ENCODE assay signal across 8 cellular contexts in the genomic region with DNA sequence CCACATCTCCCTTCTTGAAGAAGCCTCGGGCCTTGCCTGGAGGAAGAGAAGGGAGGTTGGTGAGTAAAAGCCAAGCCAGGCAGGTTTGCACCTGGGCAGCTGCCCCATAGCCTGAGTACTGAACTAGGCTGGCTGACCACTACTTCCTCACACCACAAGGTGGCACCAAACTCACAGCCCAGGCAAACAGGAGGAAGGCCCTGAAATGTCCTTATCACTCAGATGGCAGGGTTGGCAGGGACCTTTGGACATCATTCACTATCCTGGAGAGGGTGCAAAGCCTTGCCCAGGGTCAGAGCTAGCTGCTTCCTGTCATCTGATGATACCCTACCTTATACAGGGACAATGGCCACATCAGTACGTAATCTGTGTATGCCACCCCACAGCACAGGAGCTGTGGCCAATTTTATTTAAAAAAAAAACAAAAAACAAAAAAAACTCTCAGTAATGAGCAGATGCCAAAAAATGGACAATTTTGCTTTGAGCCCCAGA. TPM values are rescaled to one million over a fixed set of nuclear protein-coding genes. Genes with fewer than 3 reads are reported as not detected.
A peak's percentile ranks its signal among the peaks of the same experiment; 100 is the strongest.
DNase-seq lines count a peak whose midpoint lies in the region; ATAC-seq and TF ChIP-seq lines count a peak whose summit lies in the region.

No MANE protein-coding gene starts in this region.

- POLR2A ChIA-PET in SK-N-SH (lab: Yijun Ruan, JAX), result interaction anchor here (0.7 to 3.7 kb wide), 4 partner anchors 11 to 31 kb away, joined by 3 to 17 read pairs (median 3); partner anchors contain the start of gene PKM

- H4K20me1 ChIP-seq in SK-N-SH (ENCODE audit: insufficient read depth), result peaks cover 69% of the 10 kb centered on the region

- no peaks in the 10 kb centered on the region for H3K27me3 ChIP-seq in SK-N-SH (ENCODE audit: insufficient read depth)
- H3K27me3 ChIP-seq in parathyroid adenoma (ENCODE audit: control insufficient read depth, insufficient read depth, low read length), result no peaks in the 10 kb centered on the region
- no peaks in the 10 kb centered on the region for H3K27me3 ChIP-seq in upper lobe of right lung

- TF ChIP-seq RAD21 in SK-N-SH (IDR thresholded peaks at IDR 0.05; ENCODE audit: low read length), result peak; percentile 92

- H3K9ac ChIP-seq in SK-N-SH (no peak overlapping the region), parathyroid adenoma (no peak overlapping the region)

- TF ChIP-seq EP300 in SK-N-SH (IDR thresholded peaks at IDR 0.05; ENCODE audit: borderline replicate concordance in 1 of 2, low read depth in 1 of 2, low read length in 1 of 2), result no peak

- H2AFZ ChIP-seq in SK-N-SH (ENCODE audit: low read depth) (no peak overlapping the region), parathyroid adenoma (no peak overlapping the region)

- H3K27me3 Mint-ChIP-seq in activated naive CD4-positive, alpha-beta T cell treated with anti-CD3 and anti-CD28 coated beads for 36 hours (ENCODE audit: low read depth), result peaks cover 4% of the 10 kb centered on the region

- intact Hi-C loops in activated naive CD4-positive, alpha-beta T cell treated with anti-CD3 and anti-CD28 coated beads for 36 hours (cut with micrococcal nuclease), result loop anchor here (1.0 to 10.0 kb wide), 4 partner anchors 29 to 335 kb away; partner anchors contain the start of gene PARP6
- intact Hi-C loops in upper lobe of right lung (cut with DNase I), result loop anchor here (10.0 kb wide), 1 partner anchor 85 kb away; no protein-coding TSS in a partner anchor

- peaks cover 23 to 34% of the 10 kb centered on the region in 2 experiments for H3K4me1 ChIP-seq in SK-N-SH (ENCODE audit: control insufficient read depth in 1 of 2, insufficient read depth in 2 of 2, low read depth in 1 of 2, low read length in 1 of 2)
- no peaks in the 10 kb centered on the region for H3K4me1 ChIP-seq in parathyroid adenoma
- H3K4me1 ChIP-seq in upper lobe of right lung, result peaks cover 19% of the 10 kb centered on the region

- CTCF ChIA-PET in SK-N-SH (lab: Yijun Ruan, JAX), result interaction anchor here (0.6 to 5.5 kb wide), 27 partner anchors 8 to 456 kb away, joined by 3 to 35 read pairs (median 4); partner anchors contain the start of gene PKM
- CTCF ChIA-PET in activated naive CD4-positive, alpha-beta T cell treated with anti-CD3 and anti-CD28 coated beads for 36 hours (lab: Charles Lee), result interaction anchor here (0.6 to 3.1 kb wide), 14 partner anchors 8 to 400 kb away, joined by 3 to 18 read pairs (median 4); no protein-coding TSS in a partner anchor

- peak; percentile 90 for TF ChIP-seq CTCF in LNCAP (IDR thresholded peaks at IDR 0.05)
- TF ChIP-seq CTCF in SK-N-SH (IDR thresholded peaks at IDR 0.05), result peak; percentile 88
- peak; percentile 81 for TF ChIP-seq CTCF in parathyroid adenoma (IDR thresholded peaks at IDR 0.05)
- peak; percentile 92 for TF ChIP-seq CTCF in upper lobe of right lung (IDR thresholded peaks at IDR 0.05)

- H3F3A ChIP-seq in SK-N-SH (replicated peaks; ENCODE audit: insufficient read depth), result peaks cover 79% of the 10 kb centered on the region

- no peaks in the 10 kb centered on the region for H3K9me3 ChIP-seq in SK-N-SH
- H3K9me3 ChIP-seq in parathyroid adenoma (ENCODE audit: control insufficient read depth, low read length), result no peaks in the 10 kb centered on the region
- no peaks in the 10 kb centered on the region for H3K9me3 ChIP-seq in upper lobe of right lung

- DNase-seq in DMS79 treated with DMSO at 0.1 percent for 48 hours (lab: John Stamatoyannopoulos, UW) (peak; percentile 7), DMS79 (lab: John Stamatoyannopoulos, UW) (no peak), SK-N-SH (peak; percentile 87), globus pallidus (ENCODE audit: low spot score) (peak; percentile 74), upper lobe of right lung (peak; percentile 82)
- peak; percentile 84 for DNase-seq in activated naive CD4-positive, alpha-beta T cell treated with anti-CD3 and anti-CD28 coated beads for 36 hours

- H3K27ac Mint-ChIP-seq in activated naive CD4-positive, alpha-beta T cell treated with anti-CD3 and anti-CD28 coated beads for 36 hours, result no peak overlapping the region

- no peak overlapping the region for H3K4me3 Mint-ChIP-seq in activated naive CD4-positive, alpha-beta T cell treated with anti-CD3 and anti-CD28 coated beads for 36 hours

- WGBS in SK-N-SH (ENCODE audit: low lambda C conversion rate), result 62% methylated on average over 2 of the region's 2 CpGs

- peak; percentile 71 for ATAC-seq in upper lobe of right lung

- H3K4me3 ChIP-seq in SK-N-SH (ENCODE audit: low read depth in 2 of 2, low read length in 1 of 2) (no peak overlapping the region), parathyroid adenoma (ENCODE audit: low read depth, low read length) (no peak overlapping the region), upper lobe of right lung (no peak overlapping the region)

- H3K4me1 Mint-ChIP-seq in activated naive CD4-positive, alpha-beta T cell treated with anti-CD3 and anti-CD28 coated beads for 36 hours (ENCODE audit: low read depth), result peaks cover 29% of the 10 kb centered on the region

- no peaks in the 10 kb centered on the region for H3K9me3 Mint-ChIP-seq in activated naive CD4-positive, alpha-beta T cell treated with anti-CD3 and anti-CD28 coated beads for 36 hours

- peak overlapping the region; percentile 47 to 66; a peak in 2 of 4 replicates for H3K27ac ChIP-seq in SK-N-SH (ENCODE audit: low read depth in 2 of 2, low read length in 1 of 2)
- no peak overlapping the region for H3K27ac ChIP-seq in parathyroid adenoma
- peak overlapping the region; percentile 55 for H3K27ac ChIP-seq in upper lobe of right lung

- peaks cover 64% of the 10 kb centered on the region for H3K36me3 Mint-ChIP-seq in activated naive CD4-positive, alpha-beta T cell treated with anti-CD3 and anti-CD28 coated beads for 36 hours (ENCODE audit: low read depth)

- H3K79me2 ChIP-seq in SK-N-SH (ENCODE audit: insufficient read depth), result peaks cover 13% of the 10 kb centered on the region
- no peaks in the 10 kb centered on the region for H3K79me2 ChIP-seq in parathyroid adenoma

- H3K4me2 ChIP-seq in SK-N-SH, result no peak overlapping the region
- H3K4me2 ChIP-seq in parathyroid adenoma (ENCODE audit: low read length), result no peak overlapping the region

- no peaks in the 10 kb centered on the region for H3K9me2 ChIP-seq in SK-N-SH

- H3K36me3 ChIP-seq in SK-N-SH (replicated peaks in 1 of 2; ENCODE audit: control insufficient read depth in 1 of 2, insufficient read depth in 2 of 2, low read length in 1 of 2), result peaks cover 65 to 66% of the 10 kb centered on the region in 2 experiments
- H3K36me3 ChIP-seq in parathyroid adenoma (ENCODE audit: control insufficient read depth, insufficient read depth, low read length), result no peaks in the 10 kb centered on the region
- peaks cover 59% of the 10 kb centered on the region for H3K36me3 ChIP-seq in upper lobe of right lung

TF ChIP-seq in SK-N-SH, 30 proteins besides CTCF, POLR2A, EP300 and RAD21:
- TF ChIP-seq POLR2AphosphoS5 (IDR thresholded peaks at IDR 0.05; ENCODE audit: low read depth, low read length) (peak; percentile 14; the same call in 1 of the 2 replicates), MXI1 (IDR thresholded peaks at IDR 0.05; ENCODE audit: low read depth, low read length) (peak; percentile 29; the same call in 1 of the 2 replicates), RCOR1 (IDR thresholded peaks at IDR 0.05; ENCODE audit: low read length) (0 out of 2 replicates have a peak, but pooled peaks have one; percentile 32), CHD2 (IDR thresholded peaks at IDR 0.05; ENCODE audit: low read length, partially characterized antibody) (peak; percentile 20), GATA2 (CRISPR knock-in tag; IDR thresholded peaks at IDR 0.05) (no peak), ELF1 (IDR thresholded peaks at IDR 0.05) (no peak), SMC3 (IDR thresholded peaks at IDR 0.05; ENCODE audit: low read depth, low read length) (peak; percentile 69)

RNA-seq across cellular contexts. Expression of gene GRAMD2A, which starts 2.2 kb away (rescaled TPM):
- polyA plus RNA-seq in SK-N-SH (2012; rRNA removed), result 0.06 and 0.10 TPM in 2 replicates
- polyA plus RNA-seq in SK-N-SH (2012; cell fraction: cytosol; rRNA removed), result 0.05 and 0.17 TPM in 2 replicates
- polyA plus RNA-seq in SK-N-SH (2012; cell fraction: nucleus; rRNA removed), result 0.06 and 0.07 TPM in 2 replicates
- total RNA-seq in activated naive CD4-positive, alpha-beta T cell treated with anti-CD3 and anti-CD28 coated beads for 36 hours, result not detected
- total RNA-seq in upper lobe of right lung, result 27.4 TPM

RNA-seq across cellular contexts. Expression of gene PKM, which starts 31.2 kb away (rescaled TPM):
- polyA plus RNA-seq in SK-N-SH (2012; rRNA removed), result 1,453 and 1,539 TPM in 2 replicates
- 1,382 and 1,692 TPM in 2 replicates for polyA plus RNA-seq in SK-N-SH (2012; cell fraction: cytosol; rRNA removed)
- 1,500 and 1,629 TPM in 2 replicates for polyA plus RNA-seq in SK-N-SH (2012; cell fraction: nucleus; rRNA removed)
- total RNA-seq in activated naive CD4-positive, alpha-beta T cell treated with anti-CD3 and anti-CD28 coated beads for 36 hours, result 1,000 to 10,000 TPM; 1,794 to 1,797 TPM
- total RNA-seq in upper lobe of right lung, result 426 TPM

Comparison
In these comparisons a context has a peak if more than half of its experiments do, and no peak if none do; other contexts are left out.
1. RNA of gene GRAMD2A, which starts 2.2 kb away (total RNA-seq): 27.4 TPM in upper lobe of right lung (single experiment); not detected in activated naive CD4-positive, alpha-beta T cell treated with anti-CD3 and anti-CD28 coated beads for 36 hours; every median in the first group is over 10 times any median in the second.
2. Peak in every context shown above with its lines, with median percentiles within 50 percentile points of each other: CTCF ChIP-seq.